In genomic region chr22:29277927-29278326, GRCh38 we compare ENCODE assay signal across 21 cellular contexts.
A peak's percentile ranks its signal among the peaks of the same experiment; 100 is the strongest.
DNase-seq lines count a peak whose midpoint lies in the region; TF ChIP-seq lines count a peak whose summit lies in the region.
"Had no signal": no experiment of that assay in that cellular context is flagged by ENCODE, and none has a peak within 500 bp of the region (broad histone marks: within the 10 kb centered on the region; RNA-seq: fewer than 3 reads in every experiment).

No MANE protein-coding gene starts in this region.

- no peak overlapping the region for H3K4me2 ChIP-seq in KMS-11

- H3K4me3 ChIP-seq in KMS-11 (IDR thresholded peaks at IDR 0.05; ENCODE audit: insufficient read depth, low read depth, low read length) = no peak overlapping the region
- H3K4me3 ChIP-seq in effector memory CD4-positive, alpha-beta T cell (ENCODE audit: insufficient read depth, low read depth, low read length, poor library complexity, severe bottlenecking) = no peak overlapping the region
- H3K4me3 ChIP-seq: GM23248, heart right ventricle, right atrium auricular region, transverse colon had no signal

- peaks cover 48% of the 10 kb centered on the region for H3K4me1 ChIP-seq in KMS-11 (ENCODE audit: low read depth, poor library complexity, severe bottlenecking)
- peaks cover 2% of the 10 kb centered on the region for H3K4me1 ChIP-seq in effector memory CD4-positive, alpha-beta T cell (ENCODE audit: control insufficient read depth, insufficient read depth, low read length, poor library complexity, severe bottlenecking)
- H3K4me1 ChIP-seq: right atrium auricular region had no signal

- peaks cover 54% of the 10 kb centered on the region for H3K4me1 Mint-ChIP-seq in activated T-cell treated with anti-CD3 and anti-CD28 coated beads, Interleukin-2, amount 50 U/mL, for 24 hours (ENCODE audit: low read depth)
- peaks cover 28% of the 10 kb centered on the region for H3K4me1 Mint-ChIP-seq in nephron

- TF ChIP-seq CTCF in KMS-11 (conservative IDR thresholded peaks at IDR 0.05; ENCODE audit: low read depth, low read length) (no peak), nephron (IDR thresholded peaks at IDR 0.05; ENCODE audit: unreplicated experiment in 3 of 3) (no peak)

- H3K27me3 ChIP-seq in KMS-11 (ENCODE audit: insufficient read depth, low read depth) = no peaks in the 10 kb centered on the region
- H3K27me3 ChIP-seq in effector memory CD4-positive, alpha-beta T cell (replicated peaks; ENCODE audit: control insufficient read depth, insufficient read depth, low read length, poor library complexity, severe bottlenecking) = no peaks in the 10 kb centered on the region
- H3K27me3 ChIP-seq: heart right ventricle, right atrium auricular region, transverse colon had no signal

- H3K27ac ChIP-seq in KMS-11 = peak overlapping the region; percentile 5; the same call in 1 of the 2 replicates
- H3K27ac ChIP-seq in effector memory CD4-positive, alpha-beta T cell (ENCODE audit: insufficient read depth, low read length, poor library complexity, severe bottlenecking) = no peak overlapping the region
- H3K27ac ChIP-seq: GM23248, heart right ventricle, right atrium auricular region, transverse colon had no signal

- peaks cover 36% of the 10 kb centered on the region; the same call in 1 of the 2 replicates for H3K36me3 ChIP-seq in KMS-11 (ENCODE audit: insufficient read depth)
- peaks cover 81% of the 10 kb centered on the region for H3K36me3 ChIP-seq in effector memory CD4-positive, alpha-beta T cell (ENCODE audit: control insufficient read depth, insufficient read depth, low read length)

- no peaks in the 10 kb centered on the region for H3K27me3 Mint-ChIP-seq in activated T-cell treated with anti-CD3 and anti-CD28 coated beads, Interleukin-2, amount 50 U/mL, for 24 hours
- no peaks in the 10 kb centered on the region for H3K27me3 Mint-ChIP-seq in nephron (ENCODE audit: low read depth)

- no peaks in the 10 kb centered on the region for H3K9me3 Mint-ChIP-seq in activated T-cell treated with anti-CD3 and anti-CD28 coated beads, Interleukin-2, amount 50 U/mL, for 24 hours
- no peaks in the 10 kb centered on the region for H3K9me3 Mint-ChIP-seq in nephron

- H3K79me2 ChIP-seq in KMS-11 (ENCODE audit: insufficient read depth, low read depth) = peaks cover 99% of the 10 kb centered on the region

- no peak for DNase-seq in activated T-cell treated with anti-CD3 and anti-CD28 coated beads, Interleukin-2, amount 50 U/mL, for 24 hours
- no peak for DNase-seq in activated T-cell treated with anti-CD3 and anti-CD28 coated beads, Interleukin-2, amount 50 U/mL, for 1 hour
- DNase-seq in effector memory CD4-positive, alpha-beta T cell = no peak
- DNase-seq in superior temporal gyrus (ENCODE audit: extremely low spot score) = no peak
- DNase-seq: activated CD4-positive, alpha-beta T cell treated with anti-CD3 and anti-CD28 coated beads, Interleukin-2, amount 50 U/mL, for 48 hours; activated CD4-positive, CD25-positive, alpha-beta regulatory T cell; COR-L47; GM23248; heart right ventricle; left colon; mesenchymal stem cell; NCI-H1092; NCI-H2081; NCI-H345; stimulated activated CD4-positive, alpha-beta T cell treated with anti-CD3 and anti-CD28 coated beads, Interleukin-4, amount 100 ng/mL, for 24 hours; stimulated activated naive CD8-positive, alpha-beta T cell treated with anti-CD3 and anti-CD28 coated beads, Interleukin-15, Interleukin-2, amounts not matched to agents 100 U/mL and 50 U/mL, for 24 hours; T1000; transverse colon had no signal

- peaks cover 57% of the 10 kb centered on the region for H4K20me1 ChIP-seq in KMS-11 (ENCODE audit: insufficient read depth)

- H3K9ac ChIP-seq in KMS-11 = no peak overlapping the region
- H3K9ac ChIP-seq: GM23248 had no signal

- H3K9me3 ChIP-seq in effector memory CD4-positive, alpha-beta T cell (ENCODE audit: control insufficient read depth, low read length) = no peaks in the 10 kb centered on the region
- H3K9me3 ChIP-seq: heart right ventricle, right atrium auricular region, transverse colon had no signal

- peaks cover 100% of the 10 kb centered on the region for H3K36me3 Mint-ChIP-seq in activated T-cell treated with anti-CD3 and anti-CD28 coated beads, Interleukin-2, amount 50 U/mL, for 24 hours (ENCODE audit: low read depth)
- H3K36me3 Mint-ChIP-seq in nephron (ENCODE audit: low read depth) = peaks cover 95% of the 10 kb centered on the region

- H2AFZ ChIP-seq in KMS-11 (ENCODE audit: low read depth) = no peak overlapping the region
- H2AFZ ChIP-seq: GM23248 had no signal

- H3K4me3 Mint-ChIP-seq in activated T-cell treated with anti-CD3 and anti-CD28 coated beads, Interleukin-2, amount 50 U/mL, for 24 hours = no peak overlapping the region
- no peak overlapping the region for H3K4me3 Mint-ChIP-seq in nephron

- H3K27ac Mint-ChIP-seq in activated T-cell treated with anti-CD3 and anti-CD28 coated beads, Interleukin-2, amount 50 U/mL, for 24 hours = peak overlapping the region; percentile 5
- H3K27ac Mint-ChIP-seq in nephron = peak overlapping the region; percentile 7 to 74 (median 22)
